23 cellular contexts compared by ENCODE assay signal in genomic region chr16:31745900-31746299, GRCh38.
DNase-seq lines count a peak whose midpoint lies in the region; ATAC-seq, FAIRE-seq and TF ChIP-seq lines count a peak whose summit lies in the region.
"Had no signal": no experiment of that assay in that cellular context is flagged by ENCODE, and none has a peak within 500 bp of the region (broad histone marks: within the 10 kb centered on the region; RNA-seq: fewer than 3 reads in every experiment).

No MANE protein-coding gene starts in this region.

- H3K27ac Mint-ChIP-seq in endodermal cell: no peak overlapping the region
- no peak overlapping the region for H3K27ac Mint-ChIP-seq in activated T-helper 1 cell treated with anti-CD3 and anti-CD28 coated beads, Interleukin-12 subunit alpha, Interleukin-12 subunit beta, Interleukin-2, Interleukin-4 antibody, amounts not matched to agents 30 ng/mL and 10 ng/mL and 1 ng/mL, durations not matched to agents 14 hours and 24 hours and 36 hours
- H3K27ac Mint-ChIP-seq: CD4-positive, alpha-beta T cell; CD8-positive, alpha-beta T cell had no signal

- H4K20me1 ChIP-seq in endothelial cell of umbilical vein (replicated peaks; ENCODE audit: control insufficient read depth, extremely low read depth, insufficient read depth, low read length): no peaks in the 10 kb centered on the region
- H4K20me1 ChIP-seq: BLaER1 had no signal

- no peak for TF ChIP-seq POLR2A in endothelial cell of umbilical vein (IDR thresholded peaks at IDR 0.05; ENCODE audit: low read depth, low read length)

- BruUV-seq in endothelial cell of umbilical vein (replicated peaks; lab: Mats Ljungman, UMichigan): no TSS peak

- H3K9me3 ChIP-seq in adipocyte (ENCODE audit: control insufficient read depth, low read length) (peaks cover 86% of the 10 kb centered on the region), endodermal cell (ENCODE audit: control insufficient read depth, low read length) (peaks cover 85% of the 10 kb centered on the region), endothelial cell of umbilical vein (replicated peaks; ENCODE audit: control insufficient read depth, insufficient read depth, low read length) (peaks cover 3% of the 10 kb centered on the region)

- peak; percentile 18 for FAIRE-seq in endothelial cell of umbilical vein (lab: Jason Lieb, UNC)
- FAIRE-seq: A204.1, D721Med, GM12878, GM12892, GM18507 had no signal

- no peaks in the 10 kb centered on the region for H3K27me3 Mint-ChIP-seq in endodermal cell (ENCODE audit: insufficient read depth)
- no peaks in the 10 kb centered on the region for H3K27me3 Mint-ChIP-seq in activated T-helper 1 cell treated with anti-CD3 and anti-CD28 coated beads, Interleukin-12 subunit alpha, Interleukin-12 subunit beta, Interleukin-2, Interleukin-4 antibody, amounts not matched to agents 30 ng/mL and 10 ng/mL and 1 ng/mL, durations not matched to agents 14 hours and 24 hours and 36 hours (ENCODE audit: insufficient read depth)
- H3K27me3 Mint-ChIP-seq: CD4-positive, alpha-beta T cell had no signal

- H3K27ac ChIP-seq in endodermal cell (ENCODE audit: low read depth, low read length) (no peak overlapping the region), endothelial cell of umbilical vein (ENCODE audit: insufficient read depth, low read depth, low read length) (no peak overlapping the region)
- H3K27ac ChIP-seq: BLaER1, C4-2B had no signal

- H3K4me1 Mint-ChIP-seq in endodermal cell: no peaks in the 10 kb centered on the region
- H3K4me1 Mint-ChIP-seq in activated T-helper 1 cell treated with anti-CD3 and anti-CD28 coated beads, Interleukin-12 subunit alpha, Interleukin-12 subunit beta, Interleukin-2, Interleukin-4 antibody, amounts not matched to agents 30 ng/mL and 10 ng/mL and 1 ng/mL, durations not matched to agents 14 hours and 24 hours and 36 hours (ENCODE audit: low read depth): no peaks in the 10 kb centered on the region

- CTCF ChIA-PET in endothelial cell of umbilical vein (lab: Charles Lee): no interaction called here

- no peaks in the 10 kb centered on the region for H3K9me1 ChIP-seq in endothelial cell of umbilical vein (replicated peaks; ENCODE audit: control insufficient read depth, extremely low read depth, insufficient read depth, low read length)

- 98 to 100% methylated on average over 1 to 2 of the region's 2 CpGs for WGBS in endodermal cell (ENCODE audit: insufficient coverage in 1 of 2, insufficient read length in 1 of 2), 2 experiments

- intact Hi-C loops in endothelial cell of umbilical vein (cut with micrococcal nuclease): no loop called here
- intact Hi-C loops in activated T-helper 1 cell treated with anti-CD3 and anti-CD28 coated beads, Interleukin-12 subunit alpha, Interleukin-12 subunit beta, Interleukin-2, Interleukin-4 antibody, amounts not matched to agents 30 ng/mL and 10 ng/mL and 1 ng/mL, durations not matched to agents 14 hours and 24 hours and 36 hours (cut with micrococcal nuclease): no loop called here

- H3K9me3 Mint-ChIP-seq in endodermal cell: peaks cover 98% of the 10 kb centered on the region
- peaks cover 80% of the 10 kb centered on the region for H3K9me3 Mint-ChIP-seq in activated T-helper 1 cell treated with anti-CD3 and anti-CD28 coated beads, Interleukin-12 subunit alpha, Interleukin-12 subunit beta, Interleukin-2, Interleukin-4 antibody, amounts not matched to agents 30 ng/mL and 10 ng/mL and 1 ng/mL, durations not matched to agents 14 hours and 24 hours and 36 hours

- no peak overlapping the region for H3K4me3 Mint-ChIP-seq in endodermal cell
- H3K4me3 Mint-ChIP-seq in activated T-helper 1 cell treated with anti-CD3 and anti-CD28 coated beads, Interleukin-12 subunit alpha, Interleukin-12 subunit beta, Interleukin-2, Interleukin-4 antibody, amounts not matched to agents 30 ng/mL and 10 ng/mL and 1 ng/mL, durations not matched to agents 14 hours and 24 hours and 36 hours: no peak overlapping the region
- H3K4me3 Mint-ChIP-seq: CD8-positive, alpha-beta T cell had no signal

- POLR2A ChIA-PET in endothelial cell of umbilical vein (lab: Charles Lee): no interaction called here

- dilution Hi-C loops in endothelial cell of umbilical vein (cut with MboI; ENCODE audit: extremely low pct_ligation_motif_present, low sequenced_read_pairs): no loop called here

- H3K79me2 ChIP-seq in endothelial cell of umbilical vein (ENCODE audit: control insufficient read depth, insufficient read depth, low read length): no peaks in the 10 kb centered on the region

- no peaks in the 10 kb centered on the region for H3K4me1 ChIP-seq in adipocyte (ENCODE audit: control insufficient read depth, insufficient read depth, low read length)
- no peaks in the 10 kb centered on the region for H3K4me1 ChIP-seq in endodermal cell (ENCODE audit: control insufficient read depth, insufficient read depth, low read length)
- no peaks in the 10 kb centered on the region for H3K4me1 ChIP-seq in endothelial cell of umbilical vein (ENCODE audit: control insufficient read depth, extremely low read depth, insufficient read depth, low read length)
- H3K4me1 ChIP-seq: BE2C, BLaER1, Caco-2 had no signal

- DNase-seq in adipocyte (ENCODE audit: low read depth) (no peak), endodermal cell (no peak), endothelial cell of umbilical vein (ENCODE audit: low read depth, low spot score) (no peak), dermis blood vessel endothelial cell (no peak), NCI-H526 treated with DMSO at 0.1 percent for 48 hours (lab: John Stamatoyannopoulos, UW) (no peak)
- DNase-seq in activated T-helper 1 cell treated with anti-CD3 and anti-CD28 coated beads, Interleukin-12 subunit alpha, Interleukin-12 subunit beta, Interleukin-2, Interleukin-4 antibody, amounts not matched to agents 30 ng/mL and 10 ng/mL and 1 ng/mL, durations not matched to agents 14 hours and 24 hours and 36 hours (ENCODE audit: low spot score): no peak
- DNase-seq: 8988T; ACHN; BE2C; Caco-2; Calu3; CD4-positive, alpha-beta T cell; CD8-positive, alpha-beta T cell; DMS79 treated with DMSO at 0.1 percent for 48 hours; GDM1 had no signal

- no peak for TF ChIP-seq CTCF in endodermal cell (conservative IDR thresholded peaks at IDR 0.05)
- no peak for TF ChIP-seq CTCF in endothelial cell of umbilical vein (IDR thresholded peaks at IDR 0.05; ENCODE audit: extremely low read depth in 1 of 2, insufficient read depth in 1 of 2, low read depth in 1 of 2, low read length in 2 of 2)

- H2AFZ ChIP-seq in endothelial cell of umbilical vein (ENCODE audit: low read depth, low read length): no peak overlapping the region

- H3K36me3 ChIP-seq in adipocyte (ENCODE audit: control insufficient read depth, insufficient read depth, low read length, severe bottlenecking) (peaks cover 37% of the 10 kb centered on the region), endodermal cell (ENCODE audit: control insufficient read depth, insufficient read depth, low read length) (peaks cover 35% of the 10 kb centered on the region), endothelial cell of umbilical vein (ENCODE audit: control insufficient read depth in 2 of 2, extremely low read depth in 1 of 2, insufficient read depth in 2 of 2, low read length in 2 of 2) (peaks cover 0 to 5% of the 10 kb centered on the region in 2 experiments)
- H3K36me3 ChIP-seq: BE2C had no signal

- H3K4me2 ChIP-seq in endothelial cell of umbilical vein (ENCODE audit: insufficient read depth, low read length): no peak overlapping the region
- H3K4me2 ChIP-seq: BLaER1 had no signal

- H3K4me3 ChIP-seq in adipocyte (ENCODE audit: low read length) (peak overlapping the region; percentile 64), endodermal cell (ENCODE audit: low read length) (peak overlapping the region; percentile 45), endothelial cell of umbilical vein (replicated peaks in 1 of 3; ENCODE audit: insufficient read depth in 1 of 3, low read depth in 1 of 3, low read length in 3 of 3) (no peak overlapping the region)
- H3K4me3 ChIP-seq: BLaER1, GM12878 had no signal

- ATAC-seq in HG03097 (IDR thresholded peaks at IDR 0.05; ENCODE audit: low FRiP score, unreplicated experiment): no peak
- ATAC-seq: CD8-positive, alpha-beta T cell; GM12878 had no signal

- peaks cover 96% of the 10 kb centered on the region for H3K36me3 Mint-ChIP-seq in endodermal cell (ENCODE audit: low read depth)
- H3K36me3 Mint-ChIP-seq in activated T-helper 1 cell treated with anti-CD3 and anti-CD28 coated beads, Interleukin-12 subunit alpha, Interleukin-12 subunit beta, Interleukin-2, Interleukin-4 antibody, amounts not matched to agents 30 ng/mL and 10 ng/mL and 1 ng/mL, durations not matched to agents 14 hours and 24 hours and 36 hours (ENCODE audit: low read depth): peaks cover 77% of the 10 kb centered on the region

- no peak overlapping the region for H3K9ac ChIP-seq in adipocyte (ENCODE audit: low read length)
- H3K9ac ChIP-seq in endodermal cell (ENCODE audit: extremely low read depth, low read length, poor library complexity, severe bottlenecking): no peak overlapping the region
- H3K9ac ChIP-seq in endothelial cell of umbilical vein (replicated peaks; ENCODE audit: extremely low read depth, insufficient read depth, low read length): no peak overlapping the region
- H3K9ac ChIP-seq: BLaER1 had no signal

- no peaks in the 10 kb centered on the region for H3K27me3 ChIP-seq in adipocyte (replicated peaks; ENCODE audit: control insufficient read depth, insufficient read depth, low read length)
- H3K27me3 ChIP-seq in endodermal cell (ENCODE audit: control insufficient read depth, insufficient read depth, low read length, poor library complexity, severe bottlenecking): no peaks in the 10 kb centered on the region
- H3K27me3 ChIP-seq in endothelial cell of umbilical vein (ENCODE audit: control insufficient read depth in 2 of 2, insufficient read depth in 2 of 2, low read length in 2 of 2): no peaks in the 10 kb centered on the region
- H3K27me3 ChIP-seq: BE2C, BLaER1 had no signal

TF ChIP-seq in endothelial cell of umbilical vein, 7 proteins besides CTCF, POLR2A, EP300 and RAD21:
- TF ChIP-seq MAX (IDR thresholded peaks at IDR 0.05; ENCODE audit: insufficient read depth, insufficient read length) (no peak), MYC (IDR thresholded peaks at IDR 0.05; ENCODE audit: low read depth, low read length) (no peak), EZH2 (IDR thresholded peaks at IDR 0.05; ENCODE audit: borderline replicate concordance, low read depth, low read length, severe bottlenecking) (no peak), JUN (IDR thresholded peaks at IDR 0.05; ENCODE audit: borderline replicate concordance, insufficient read depth, insufficient read length, low read depth) (no peak), FOS (IDR thresholded peaks at IDR 0.05; ENCODE audit: borderline replicate concordance, insufficient read depth, low read length) (no peak), POLR2AphosphoS5 (IDR thresholded peaks at IDR 0.05; ENCODE audit: insufficient read depth, low read depth, low read length) (no peak), GATA2 (IDR thresholded peaks at IDR 0.05; ENCODE audit: insufficient read depth, insufficient read length, low read depth, low read length) (no peak)

Comparison
In these comparisons a context has a peak if more than half of its experiments do, and no peak if none do; other contexts are left out.
1. H3K4me3 ChIP-seq: peak in adipocyte (single experiment) and endodermal cell (single experiment); none in endothelial cell of umbilical vein (0 of 3).